Comparison of ENCODE assay signal across 9 cellular contexts in genomic region chr1:210448293-210448892, GRCh38.
DNase-seq lines count a peak whose midpoint lies in the region; ATAC-seq, FAIRE-seq and TF ChIP-seq lines count a peak whose summit lies in the region.
"Had no signal": no experiment of that assay in that cellular context is flagged by ENCODE, and none has a peak within 500 bp of the region (broad histone marks: within the 10 kb centered on the region; RNA-seq: fewer than 3 reads in every experiment).

No MANE protein-coding gene starts in this region.

- no peak for FAIRE-seq in astrocyte (lab: Jason Lieb, UNC)

- H3K18ac ChIP-seq in H9 (ENCODE audit: insufficient read length, low read depth, low read length), result no peak overlapping the region

- H3K9me3 ChIP-seq in H9 (ENCODE audit: control insufficient read depth, low read depth, low read length) (no peaks in the 10 kb centered on the region), astrocyte (ENCODE audit: insufficient read depth, low read depth, low read length) (no peaks in the 10 kb centered on the region)

- no peaks in the 10 kb centered on the region for H3K36me3 Mint-ChIP-seq in H9 (ENCODE audit: insufficient read depth in 1 of 3, low read depth in 3 of 3)
- H3K36me3 Mint-ChIP-seq in astrocyte (ENCODE audit: low read depth, unreplicated experiment), result peaks cover 4% of the 10 kb centered on the region
- H3K36me3 Mint-ChIP-seq in type B pancreatic cell, result no peaks in the 10 kb centered on the region
- H3K36me3 Mint-ChIP-seq: T-cell had no signal

- no peaks in the 10 kb centered on the region; a peak in 1 of 5 replicates for H3K9me3 Mint-ChIP-seq in H9
- H3K9me3 Mint-ChIP-seq in astrocyte (ENCODE audit: unreplicated experiment), result no peaks in the 10 kb centered on the region
- H3K9me3 Mint-ChIP-seq in type B pancreatic cell, result no peaks in the 10 kb centered on the region
- H3K9me3 Mint-ChIP-seq: T-cell had no signal

- TF ChIP-seq CTCF in H9 (conservative IDR thresholded peaks at IDR 0.05), result peak; percentile 86
- peak; percentile 66 for TF ChIP-seq CTCF in astrocyte (IDR thresholded peaks at IDR 0.05; ENCODE audit: insufficient read depth, low read depth, low read length)
- TF ChIP-seq CTCF in type B pancreatic cell (conservative IDR thresholded peaks at IDR 0.05), result peak; percentile 87

- H2BK5ac ChIP-seq in H9 (ENCODE audit: insufficient read length, low read length), result no peak overlapping the region

- peak; percentile 53 for DNase-seq in Caki2 (ENCODE audit: low read depth)
- no peak for DNase-seq in H9
- DNase-seq in NCI-H460 (ENCODE audit: extremely low read depth, low read depth), result peak; percentile 31
- peak; percentile 27 for DNase-seq in astrocyte (ENCODE audit: low read depth)
- peak; percentile 84 for DNase-seq in inferior parietal cortex (ENCODE audit: extremely low spot score)
- DNase-seq in type B pancreatic cell (ENCODE audit: extremely low spot score, unreplicated experiment), result no peak

- in situ Hi-C loops in Caki2 (cut with HindIII; ENCODE audit: low pct_unique_long_range_greater_than_20kb, low sequenced_read_pairs), result no loop called here

- no peak overlapping the region for H2BK12ac ChIP-seq in H9 (ENCODE audit: insufficient read length, low read depth, low read length)

- H4K91ac ChIP-seq in H9 (ENCODE audit: insufficient read length, low read depth, low read length), result no peak overlapping the region

- H2BK15ac ChIP-seq in H9 (ENCODE audit: low read depth, low read length), result no peak overlapping the region

- no peak overlapping the region for H2BK120ac ChIP-seq in H9 (ENCODE audit: low read depth, low read length, poor library complexity, severe bottlenecking)

- no peak overlapping the region for H3T11ph ChIP-seq in H9 (ENCODE audit: low read length)

- H3K27ac Mint-ChIP-seq in H9 (no peak overlapping the region; a peak in 1 of 7 replicates), astrocyte (ENCODE audit: unreplicated experiment) (peak overlapping the region; percentile 43), type B pancreatic cell (no peak overlapping the region)
- H3K27ac Mint-ChIP-seq: T-cell had no signal

- no peak overlapping the region for H3K4me2 ChIP-seq in H9 (ENCODE audit: insufficient read depth, insufficient read length, low read length)
- no peak overlapping the region for H3K4me2 ChIP-seq in astrocyte (ENCODE audit: low read length)

- H3K27me3 ChIP-seq in H9 (ENCODE audit: insufficient read depth, low read length) (no peaks in the 10 kb centered on the region), astrocyte (ENCODE audit: insufficient read depth, low read length) (no peaks in the 10 kb centered on the region)

- H3K4me3 Mint-ChIP-seq in H9 (no peak overlapping the region), astrocyte (ENCODE audit: unreplicated experiment) (no peak overlapping the region), type B pancreatic cell (no peak overlapping the region)
- H3K4me3 Mint-ChIP-seq: T-cell had no signal

- no peak overlapping the region for H3K4me3 ChIP-seq in astrocyte (ENCODE audit: insufficient read depth, low read depth, low read length)

- H3K4me1 Mint-ChIP-seq in H9 (peaks cover 19 to 20% of the 10 kb centered on the region in 2 experiments), astrocyte (ENCODE audit: low read depth, unreplicated experiment) (peaks cover 23% of the 10 kb centered on the region), type B pancreatic cell (ENCODE audit: unreplicated experiment) (peaks cover 5% of the 10 kb centered on the region)

- H4K8ac ChIP-seq in H9 (replicated peaks; ENCODE audit: insufficient read length, low read depth, low read length), result no peak overlapping the region

- ATAC-seq in HG02973 (IDR thresholded peaks at IDR 0.05; ENCODE audit: unreplicated experiment), result no peak
- no peak for ATAC-seq in GM21447 (IDR thresholded peaks at IDR 0.05; ENCODE audit: unreplicated experiment)
- ATAC-seq: T-cell had no signal

- no peak overlapping the region for H3K14ac ChIP-seq in H9 (ENCODE audit: insufficient read depth, low read length)

- H3K27ac ChIP-seq in H9 (ENCODE audit: insufficient read length, low read depth, low read length), result no peak overlapping the region
- no peak overlapping the region for H3K27ac ChIP-seq in astrocyte (ENCODE audit: low read depth, low read length)

- no peaks in the 10 kb centered on the region for H3K79me1 ChIP-seq in H9 (ENCODE audit: insufficient read depth, low read depth, low read length, poor library complexity, severe bottlenecking)

- H3K4me1 ChIP-seq in H9 (ENCODE audit: insufficient read depth, low read length), result no peaks in the 10 kb centered on the region
- peaks cover 9% of the 10 kb centered on the region for H3K4me1 ChIP-seq in astrocyte (ENCODE audit: insufficient read depth, low read length)

- H3K23me2 ChIP-seq in H9 (ENCODE audit: insufficient read length, low read depth, low read length, poor library complexity, severe bottlenecking), result no peaks in the 10 kb centered on the region

- H3K27me3 Mint-ChIP-seq in H9 (ENCODE audit: low read depth) (no peaks in the 10 kb centered on the region), astrocyte (ENCODE audit: low read depth, unreplicated experiment) (no peaks in the 10 kb centered on the region), type B pancreatic cell (peaks cover 6% of the 10 kb centered on the region)

- H3K23ac ChIP-seq in H9 (ENCODE audit: insufficient read length, low read depth, low read length), result no peak overlapping the region

- H4K20me1 ChIP-seq in H9 (ENCODE audit: control insufficient read depth, insufficient read depth, insufficient read length) (no peaks in the 10 kb centered on the region), astrocyte (ENCODE audit: insufficient read depth, low read length) (no peaks in the 10 kb centered on the region)

- H3K9ac ChIP-seq in H9 (ENCODE audit: extremely low read depth, insufficient read length, low read length) (no peak overlapping the region), astrocyte (ENCODE audit: low read length) (no peak overlapping the region)

- no peak overlapping the region for H3K4ac ChIP-seq in H9 (ENCODE audit: low read depth, low read length)

- no peaks in the 10 kb centered on the region for H3K36me3 ChIP-seq in astrocyte (ENCODE audit: insufficient read depth, low read length)

- WGBS in H9 (ENCODE audit: extremely low coverage, insufficient read length, low lambda C conversion rate), result no CpG with 5 or more reads among the region's 4 CpGs

- no peak overlapping the region for H2BK20ac ChIP-seq in H9 (ENCODE audit: low read depth, low read length, poor library complexity, severe bottlenecking)

- no peak overlapping the region for H2AFZ ChIP-seq in H9 (ENCODE audit: low read length)
- H2AFZ ChIP-seq in astrocyte (ENCODE audit: low read depth, low read length), result no peak overlapping the region

- no peaks in the 10 kb centered on the region for H3K79me2 ChIP-seq in H9 (ENCODE audit: insufficient read depth, low read length)
- no peaks in the 10 kb centered on the region for H3K79me2 ChIP-seq in astrocyte (ENCODE audit: insufficient read depth, low read length)

- H4K5ac ChIP-seq in H9 (ENCODE audit: insufficient read length, low read depth, low read length), result no peak overlapping the region

- H3K56ac ChIP-seq in H9 (ENCODE audit: insufficient read length, low read depth, low read length), result no peak overlapping the region

- no peak overlapping the region for H2AK5ac ChIP-seq in H9 (ENCODE audit: insufficient read length, low read length)

Comparison
In these comparisons a context has a peak if more than half of its experiments do, and no peak if none do; other contexts are left out.
1. DNase-seq: peak in Caki2 (single experiment), NCI-H460 (single experiment), astrocyte (single experiment) and inferior parietal cortex (single experiment); none in H9 (single experiment) and type B pancreatic cell (single experiment).
2. Peak in every context shown above with its lines, with median percentiles within 50 percentile points of each other: CTCF ChIP-seq.